Comparison of ENCODE assay signal across 8 cellular contexts in the genomic region with DNA sequence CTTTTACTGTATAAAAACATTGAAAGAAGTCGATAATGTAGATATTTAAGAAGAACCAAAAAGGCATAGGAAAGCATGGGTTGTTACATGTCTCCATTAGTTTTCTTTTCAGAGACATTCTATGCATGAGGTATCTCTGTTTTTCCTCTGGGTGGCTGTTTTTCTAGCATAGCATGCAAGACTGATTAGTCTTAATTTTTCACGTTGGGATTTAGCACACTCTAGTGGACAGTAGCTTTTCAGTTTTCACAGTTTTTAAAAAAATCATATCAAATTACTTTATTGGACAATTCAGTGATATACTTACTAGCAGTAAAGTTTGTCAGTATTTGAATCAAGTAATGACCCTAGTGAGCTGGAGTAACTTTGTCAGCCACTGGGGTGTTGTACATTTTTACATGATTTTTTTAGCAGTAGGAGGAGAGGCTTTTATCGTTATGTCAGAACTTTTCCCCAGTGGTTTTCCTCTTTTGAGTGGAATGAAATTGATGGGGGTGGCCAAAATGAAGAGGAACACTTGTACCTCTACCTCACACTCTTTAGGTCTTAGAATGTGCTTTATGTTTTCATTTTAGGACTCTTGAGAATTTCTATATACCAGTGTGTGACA. TPM values are rescaled to one million over a fixed set of nuclear protein-coding genes. Genes with fewer than 3 reads are reported as not detected.
DNase-seq lines count a peak whose midpoint lies in the region; ATAC-seq, FAIRE-seq and TF ChIP-seq lines count a peak whose summit lies in the region.

No MANE protein-coding gene starts in this region.

- H3K4me1 ChIP-seq in PC-3 (ENCODE audit: insufficient read depth, low read length) = no peaks in the 10 kb centered on the region

- DNase-seq in D721Med (ENCODE audit: insufficient read length, low spot score) (no peak), HT-29 (ENCODE audit: low spot score) (peak; percentile 66), PC-3 (peak; percentile 81), nephron progenitor cell (no peak), mucosa of gallbladder (ENCODE audit: low spot score) (no peak), occipital lobe (lab: John Stamatoyannopoulos, UW) (no peak)

- TF ChIP-seq CTCF in D721Med (IDR thresholded peaks at IDR 0.05; ENCODE audit: insufficient read depth, missing control alignments) (peak; percentile 67), PC-3 (conservative IDR thresholded peaks at IDR 0.05; ENCODE audit: low read depth, low read length) (peak; percentile 91), nephron progenitor cell (IDR thresholded peaks at IDR 0.05) (peak; percentile 44)

- no peaks in the 10 kb centered on the region for H3K9me2 ChIP-seq in PC-3 (replicated peaks; ENCODE audit: low read length)

- no peak overlapping the region for H3K4me2 ChIP-seq in PC-3 (ENCODE audit: low read length)

- intact Hi-C loops in PC-3 (cut with micrococcal nuclease) = loop anchor here (1.0 to 10.0 kb wide), 5 partner anchors 23 to 404 kb away; no protein-coding TSS in a partner anchor

- BruUV-seq in PC-3 (replicated peaks; lab: Mats Ljungman, UMichigan) = no TSS peak

- H3K4me3 Mint-ChIP-seq in nephron progenitor cell = no peak overlapping the region

- H2AFZ ChIP-seq in PC-3 (ENCODE audit: low read length) = no peak overlapping the region

- H3K27me3 Mint-ChIP-seq in nephron progenitor cell (ENCODE audit: low read depth, poor library complexity) = no peaks in the 10 kb centered on the region

- H3K4me3 ChIP-seq in PC-3 (ENCODE audit: low read length) = no peak overlapping the region

- H3K79me2 ChIP-seq in PC-3 (ENCODE audit: low read length) = no peaks in the 10 kb centered on the region

- peaks cover 12% of the 10 kb centered on the region for H3K4me1 Mint-ChIP-seq in nephron progenitor cell

- no peaks in the 10 kb centered on the region for H3K27me3 ChIP-seq in PC-3 (ENCODE audit: low read length)

- no peak overlapping the region for H3K9ac ChIP-seq in PC-3 (ENCODE audit: low read length)

- no peaks in the 10 kb centered on the region for H4K20me1 ChIP-seq in PC-3 (ENCODE audit: low read length)

- CTCF ChIA-PET in PC-3 (lab: Charles Lee) = interaction anchor here (0.6 kb wide), 5 partner anchors 14 to 323 kb away, joined by 3 read pairs; partner anchors contain the start of gene ADCY5

- peak; percentile 95 for ATAC-seq in PC-3
- no peak for ATAC-seq in HG03025 (IDR thresholded peaks at IDR 0.05; ENCODE audit: low FRiP score, unreplicated experiment)

- peak; percentile 71 for FAIRE-seq in D721Med (lab: Jason Lieb, UNC)
- FAIRE-seq in endometrium (lab: Jason Lieb, UNC) = peak; percentile 96

- H3K9me3 Mint-ChIP-seq in nephron progenitor cell = no peaks in the 10 kb centered on the region

- no peak overlapping the region for H3K27ac Mint-ChIP-seq in nephron progenitor cell

- H3K27ac ChIP-seq in PC-3 (ENCODE audit: low read length) = no peak overlapping the region

- POLR2A ChIA-PET in PC-3 (lab: Charles Lee; ENCODE audit: unreplicated experiment) = no interaction called here

- peaks cover 10% of the 10 kb centered on the region for H3K36me3 Mint-ChIP-seq in nephron progenitor cell (ENCODE audit: low read depth)

- H3K9me3 ChIP-seq in PC-3 (ENCODE audit: low read length) = no peaks in the 10 kb centered on the region

- H3F3A ChIP-seq in PC-3 (ENCODE audit: low read length, unreplicated experiment) = no peaks in the 10 kb centered on the region

- 0 out of 2 replicates have a peak, but pooled peaks cover 2% of the 10 kb centered on the region for H3K36me3 ChIP-seq in PC-3 (ENCODE audit: low read depth, low read length)

RNA-seq across cellular contexts. Expression of gene SEC22A, which starts 57.2 kb away (rescaled TPM):
- total RNA-seq in HT-29 (2014; rRNA removed; shearing (Covaris generic)) = 16.4 and 17.2 TPM in 2 replicates
- 34.3 and 37.9 TPM in 2 replicates for total RNA-seq in PC-3 (2014; rRNA removed)
- total RNA-seq in mucosa of gallbladder = 16.8 TPM
- 62.2 TPM for total RNA-seq in occipital lobe

Comparison
In these comparisons a context has a peak if more than half of its experiments do, and no peak if none do; other contexts are left out.
1. DNase-seq: peak in HT-29 (single experiment) and PC-3 (single experiment); none in D721Med (single experiment), nephron progenitor cell (single experiment), mucosa of gallbladder (single experiment) and occipital lobe (single experiment).
2. Peak in every context shown above with its lines, with median percentiles within 50 percentile points of each other: CTCF ChIP-seq.